Comparison of ENCODE assay signal across 8 cellular contexts in the genomic region with DNA sequence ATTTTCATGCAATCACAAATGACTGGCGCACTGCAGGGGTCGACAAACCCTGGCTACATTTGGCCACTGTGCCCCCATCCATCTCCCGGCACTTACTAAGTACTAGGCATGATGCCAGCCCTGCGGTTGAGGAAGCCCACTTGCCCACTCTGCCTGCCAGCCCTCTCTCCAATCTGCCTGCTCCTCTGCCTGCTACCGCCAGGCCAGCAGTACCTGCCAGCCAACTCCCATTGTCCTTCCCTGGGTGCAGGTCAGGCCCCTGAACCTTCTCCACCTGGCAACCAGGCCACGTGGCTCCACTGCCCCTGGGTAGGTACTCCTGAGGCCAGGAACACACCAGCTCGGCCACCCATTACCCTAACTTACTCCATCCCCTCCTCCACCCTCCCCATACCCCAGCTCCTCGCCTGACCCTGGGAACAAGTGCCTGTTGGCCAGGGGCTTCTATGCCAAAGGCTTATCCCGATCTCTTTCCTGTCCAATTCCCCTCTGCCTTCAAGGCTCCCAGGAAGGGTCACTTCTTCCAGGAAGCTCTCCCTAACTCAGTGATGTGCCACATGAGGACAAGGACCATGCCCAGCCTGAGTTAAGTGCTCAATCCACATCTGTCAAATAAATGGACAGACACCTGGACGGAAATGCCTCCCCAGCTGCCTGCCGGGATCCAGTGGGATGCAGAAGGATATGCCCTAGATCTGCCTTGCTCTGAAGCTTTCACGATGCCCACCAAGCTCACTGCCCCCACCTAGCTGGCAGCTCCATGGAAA. TPM values are rescaled to one million over a fixed set of nuclear protein-coding genes. Genes with fewer than 3 reads are reported as not detected.
A peak's percentile ranks its signal among the peaks of the same experiment; 100 is the strongest.
DNase-seq lines count a peak whose midpoint lies in the region; ATAC-seq and TF ChIP-seq lines count a peak whose summit lies in the region.

No MANE protein-coding gene starts in this region.

- H3K4me3 ChIP-seq in CD8-positive, alpha-beta T cell (ENCODE audit: low read depth, low read length) = peak overlapping the region; percentile 73
- no peak overlapping the region for H3K4me3 ChIP-seq in osteoblast (ENCODE audit: insufficient read depth, low read length)

- H4K20me1 ChIP-seq in osteoblast (ENCODE audit: insufficient read depth, low read length) = peaks cover 80% of the 10 kb centered on the region

- no peak for TF ChIP-seq CTCF in CD8-positive, alpha-beta T cell (IDR thresholded peaks at IDR 0.05)
- no peak for TF ChIP-seq CTCF in chondrocyte (IDR thresholded peaks at IDR 0.05)
- no peak for TF ChIP-seq CTCF in osteoblast (IDR thresholded peaks at IDR 0.05; ENCODE audit: extremely low read depth, low read depth, low read length)

- H3K9me3 ChIP-seq in CD8-positive, alpha-beta T cell (ENCODE audit: low read length) = no peaks in the 10 kb centered on the region
- no peaks in the 10 kb centered on the region for H3K9me3 ChIP-seq in osteoblast (ENCODE audit: low read depth, low read length)

- intact Hi-C loops in CD8-positive, alpha-beta T cell (cut with DNase I, micrococcal nuclease) = loop anchor here in 1 of 2 experiments (5.0 kb wide), 1 partner anchor 33 kb away; no protein-coding TSS in a partner anchor

- POLR2A ChIA-PET in CD8-positive, alpha-beta T cell (lab: Charles Lee) = interaction anchor here (0.6 to 21.4 kb wide), 7 partner anchors 9 to 54 kb away, joined by 3 to 467 read pairs (median 4); partner anchors contain the start of gene PIP5KL1

- H3K36me3 Mint-ChIP-seq in CD8-positive, alpha-beta T cell = peaks cover 66% of the 10 kb centered on the region
- no peaks in the 10 kb centered on the region for H3K36me3 Mint-ChIP-seq in chondrocyte (ENCODE audit: low read depth)

- H3K4me1 ChIP-seq in CD8-positive, alpha-beta T cell (ENCODE audit: insufficient read depth, low read length) = peaks cover 69% of the 10 kb centered on the region
- H3K4me1 ChIP-seq in osteoblast (ENCODE audit: insufficient read depth, low read length) = peaks cover 37% of the 10 kb centered on the region

- peaks cover 9% of the 10 kb centered on the region for H3K36me3 ChIP-seq in CD8-positive, alpha-beta T cell (ENCODE audit: insufficient read depth, low read length)
- H3K36me3 ChIP-seq in osteoblast (ENCODE audit: insufficient read depth, low read length) = no peaks in the 10 kb centered on the region

- no peak for ATAC-seq in CD8-positive, alpha-beta T cell
- no peak for ATAC-seq in HG03439 (IDR thresholded peaks at IDR 0.05; ENCODE audit: unreplicated experiment)
- no peak for ATAC-seq in HG03196 (IDR thresholded peaks at IDR 0.05; ENCODE audit: unreplicated experiment)

- H3K27me3 ChIP-seq in CD8-positive, alpha-beta T cell (ENCODE audit: insufficient read depth, low read length) = no peaks in the 10 kb centered on the region
- no peaks in the 10 kb centered on the region for H3K27me3 ChIP-seq in osteoblast (ENCODE audit: insufficient read depth, low read length)

- peak overlapping the region; percentile 99 for H3K27ac Mint-ChIP-seq in CD8-positive, alpha-beta T cell
- peak overlapping the region; percentile 52 for H3K27ac Mint-ChIP-seq in chondrocyte (ENCODE audit: unreplicated experiment)

- H3K27me3 Mint-ChIP-seq in CD8-positive, alpha-beta T cell (ENCODE audit: low read depth) = no peaks in the 10 kb centered on the region
- H3K27me3 Mint-ChIP-seq in chondrocyte (ENCODE audit: low read depth) = no peaks in the 10 kb centered on the region

- CTCF ChIA-PET in CD8-positive, alpha-beta T cell (lab: Charles Lee) = interaction anchor here (0.8 to 34.6 kb wide), 6 partner anchors 26 to 144 kb away, joined by 3 to 573 read pairs (median 42); partner anchors contain the start of gene DPM2

- peak overlapping the region; percentile 97 for H3K4me3 Mint-ChIP-seq in CD8-positive, alpha-beta T cell
- no peak overlapping the region for H3K4me3 Mint-ChIP-seq in chondrocyte (ENCODE audit: unreplicated experiment)

- H3K27ac ChIP-seq in CD8-positive, alpha-beta T cell (ENCODE audit: low read depth, low read length) = peak overlapping the region; percentile 76
- H3K27ac ChIP-seq in osteoblast (ENCODE audit: low read depth, low read length) = no peak overlapping the region

- DNase-seq in CD8-positive, alpha-beta T cell = peak in 1 of 7 experiments; percentile 23
- DNase-seq in NCI-H128 (lab: John Stamatoyannopoulos, UW; ENCODE audit: unreplicated experiment) (peak; percentile 53), chondrocyte (ENCODE audit: low spot score) (no peak), osteoblast (ENCODE audit: insufficient read length, low spot score, missing footprints) (peak; percentile 46), kidney glomerular epithelial cell (lab: John Stamatoyannopoulos, UW) (no peak), NCI-H187 (lab: John Stamatoyannopoulos, UW) (no peak)

- H3K4me2 ChIP-seq in osteoblast (ENCODE audit: insufficient read depth, low read length) = no peak overlapping the region

- H3K9me3 Mint-ChIP-seq in CD8-positive, alpha-beta T cell = no peaks in the 10 kb centered on the region
- no peaks in the 10 kb centered on the region for H3K9me3 Mint-ChIP-seq in chondrocyte (ENCODE audit: low read depth)

- H3K79me2 ChIP-seq in osteoblast (ENCODE audit: insufficient read depth, low read length) = peaks cover 99% of the 10 kb centered on the region

- H2AFZ ChIP-seq in osteoblast (ENCODE audit: low read length) = no peak overlapping the region

- peaks cover 76% of the 10 kb centered on the region for H3K4me1 Mint-ChIP-seq in CD8-positive, alpha-beta T cell (ENCODE audit: low read depth)
- peaks cover 95% of the 10 kb centered on the region for H3K4me1 Mint-ChIP-seq in chondrocyte (ENCODE audit: low read depth)

RNA-seq across cellular contexts. Expression of gene EEIG1, which starts 6.6 kb away (rescaled TPM):
- 100 to 1,000 TPM; 359 to 378 TPM for total RNA-seq in CD8-positive, alpha-beta T cell
- total RNA-seq in chondrocyte (39.4 to 63.0 TPM (median 61.8 TPM) in 3 replicates), osteoblast (18.0 and 20.6 TPM in 2 replicates)

RNA-seq across cellular contexts. Expression of gene DPM2, which starts 36.5 kb away (rescaled TPM):
- total RNA-seq in CD8-positive, alpha-beta T cell = 10 to 100 TPM; 40.2 to 42.7 TPM
- total RNA-seq in chondrocyte (26.3 to 28.9 TPM (median 27.8 TPM) in 3 replicates), osteoblast (10.1 and 11.5 TPM in 2 replicates)

RNA-seq across cellular contexts. Expression of gene PIP5KL1, which starts 43.6 kb away (rescaled TPM):
- 1 to 10 TPM; 5.1 to 7.4 TPM for total RNA-seq in CD8-positive, alpha-beta T cell
- 1.4 to 4.3 TPM (median 2.7 TPM) in 3 replicates for total RNA-seq in chondrocyte
- 2.2 and 3.5 TPM in 2 replicates for total RNA-seq in osteoblast

RNA-seq across cellular contexts. Expression of gene ST6GALNAC4, which starts 57.3 kb away (rescaled TPM):
- 10 to 100 TPM; 40.0 to 47.6 TPM for total RNA-seq in CD8-positive, alpha-beta T cell
- total RNA-seq in chondrocyte = 22.2 to 25.5 TPM (median 24.4 TPM) in 3 replicates
- 29.5 and 33.7 TPM in 2 replicates for total RNA-seq in osteoblast

Comparison
In these comparisons a context has a peak if more than half of its experiments do, and no peak if none do; other contexts are left out.
1. DNase-seq: peak in NCI-H128 (single experiment) and osteoblast (single experiment); none in chondrocyte (single experiment), kidney glomerular epithelial cell (single experiment) and NCI-H187 (0 of 2).